20 cellular contexts compared by ENCODE assay signal in genomic region chr14:23464700-23465099, GRCh38.
"Had no signal": no experiment of that assay in that cellular context is flagged by ENCODE, and none has a peak within 500 bp of the region (broad histone marks: within the 10 kb centered on the region; RNA-seq: fewer than 3 reads in every experiment).

No MANE protein-coding gene starts in this region.

- DNase-seq: dorsolateral prefrontal cortex; effector CD4-positive, alpha-beta T cell; hypothalamus; immature natural killer cell; islet precursor cell; kidney glomerular epithelial cell; left colon; left ventricle myocardium inferior; mammary epithelial cell; mesendoderm; midbrain; naive thymus-derived CD4-positive, alpha-beta T cell; right lobe of liver; small intestine; stimulated activated CD4-positive, alpha-beta T cell treated with anti-CD3 and anti-CD28 coated beads, Interleukin-15, amount 100 ng/mL, for 24 hours; stimulated activated CD4-positive, alpha-beta T cell treated with anti-CD3 and anti-CD28 coated beads, Interleukin-2, amount 100 ng/mL, for 48 hours; stimulated activated naive B cell treated with anti-CD40 and anti-IgM and Interleukin-4, amounts not matched to agents 10 μg/mL and 1 μg/mL and 100 μg/mL, for 72 hours; transverse colon; upper lobe of right lung; uterus had no signal

- ATAC-seq: left colon; naive thymus-derived CD4-positive, alpha-beta T cell; right lobe of liver; stimulated activated naive B cell treated with anti-CD40 and anti-IgM and Interleukin-4, amounts not matched to agents 10 μg/mL and 1 μg/mL and 100 μg/mL, for 72 hours; upper lobe of right lung had no signal
